8 cellular contexts compared by ENCODE assay signal in the genomic region with DNA sequence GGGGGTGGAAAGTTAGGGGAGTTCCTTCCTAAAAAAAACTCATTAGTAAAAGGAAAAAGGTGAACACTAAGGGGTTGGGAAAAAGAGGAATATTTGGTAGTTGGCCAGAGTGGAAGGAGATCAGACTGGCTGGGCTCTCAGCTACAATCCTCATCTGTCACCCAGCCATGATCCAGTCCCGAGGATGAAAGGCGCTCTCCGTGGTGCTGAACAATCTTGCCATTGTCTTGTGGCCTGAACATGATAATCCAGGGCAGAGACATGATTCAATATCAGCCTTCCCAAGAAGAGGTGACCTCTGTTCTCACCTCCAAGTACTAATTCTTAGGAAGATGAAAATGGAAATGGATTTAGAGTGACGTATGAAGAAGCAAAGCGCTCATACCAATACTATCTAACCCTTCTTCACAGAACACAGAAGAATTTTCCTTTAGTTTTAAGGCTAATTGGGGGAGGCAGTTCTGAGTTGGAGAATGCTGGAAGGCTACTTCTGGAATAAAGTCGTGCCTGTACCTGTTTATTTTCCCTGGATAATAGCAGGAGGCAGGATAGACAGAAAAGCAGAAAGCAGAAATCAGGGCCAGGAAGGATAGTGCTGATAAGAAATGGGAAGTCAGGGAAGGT. TPM values are rescaled to one million over a fixed set of nuclear protein-coding genes. Genes with fewer than 3 reads are reported as not detected.
A peak's percentile ranks its signal among the peaks of the same experiment; 100 is the strongest.
DNase-seq lines count a peak whose midpoint lies in the region; ATAC-seq and TF ChIP-seq lines count a peak whose summit lies in the region.

No MANE protein-coding gene starts in this region.

- ATAC-seq in GM19397 (IDR thresholded peaks at IDR 0.05; ENCODE audit: unreplicated experiment) (no peak), HG03442 (IDR thresholded peaks at IDR 0.05; ENCODE audit: unreplicated experiment) (no peak), GM21526 (IDR thresholded peaks at IDR 0.05; ENCODE audit: low FRiP score, unreplicated experiment) (no peak)

- no peak overlapping the region for H3K4me3 Mint-ChIP-seq in nephron progenitor cell

- no peaks in the 10 kb centered on the region for H3K4me1 Mint-ChIP-seq in nephron progenitor cell

- H3K9me3 Mint-ChIP-seq in nephron progenitor cell = no peaks in the 10 kb centered on the region

- no peak overlapping the region for H3K27ac Mint-ChIP-seq in nephron progenitor cell

- no peak overlapping the region for H3K4me3 ChIP-seq in cardiac fibroblast (replicated peaks in 1 of 2; ENCODE audit: low read depth in 2 of 2, low read length in 2 of 2)

- peak; percentile 45 for DNase-seq in ELR (ENCODE audit: low read depth)
- peak; percentile 26 for DNase-seq in NCI-H460 (ENCODE audit: extremely low read depth, low read depth)
- DNase-seq in cardiac fibroblast (ENCODE audit: low read depth in 2 of 2) = peak; percentile 57 to 62
- DNase-seq in nephron progenitor cell = peak; percentile 93
- no peak for DNase-seq in activated T-cell treated with anti-CD3 and anti-CD28 coated beads, Interleukin-2, amount 50 U/mL, for 1 hour

- TF ChIP-seq CTCF in cardiac fibroblast (IDR thresholded peaks at IDR 0.05; ENCODE audit: low read depth, low read length) = no peak
- no peak for TF ChIP-seq CTCF in nephron progenitor cell (IDR thresholded peaks at IDR 0.05)

- H3K27me3 Mint-ChIP-seq in nephron progenitor cell (ENCODE audit: low read depth, poor library complexity) = peaks cover 3% of the 10 kb centered on the region

- no peaks in the 10 kb centered on the region for H3K36me3 Mint-ChIP-seq in nephron progenitor cell (ENCODE audit: low read depth)

RNA-seq across cellular contexts. Expression of a gene that starts 36.6 kb away (rescaled TPM):
- 0.61 and 0.79 TPM in 2 replicates for total RNA-seq in NCI-H460 (2014; rRNA removed; shearing (Covaris generic))
- polyA plus RNA-seq in NCI-H460 (2014; cell fraction: nucleus; rRNA removed) = 1.3 and 3.2 TPM in 2 replicates

RNA-seq across cellular contexts. Expression of a gene that starts 45.0 kb away (rescaled TPM):
- total RNA-seq in NCI-H460 (2014; rRNA removed; shearing (Covaris generic)) = 7.7 and 9.3 TPM in 2 replicates
- 13.6 and 16.0 TPM in 2 replicates for polyA plus RNA-seq in NCI-H460 (2014; cell fraction: nucleus; rRNA removed)

RNA-seq across cellular contexts. Expression of a gene that starts 45.3 kb away (rescaled TPM):
- total RNA-seq in NCI-H460 (2014; rRNA removed; shearing (Covaris generic)) = 0.25 TPM in 1 of 2 replicates, not detected in the other
- polyA plus RNA-seq in NCI-H460 (2014; cell fraction: nucleus; rRNA removed) = 0.35 TPM in 1 of 2 replicates, not detected in the other
